Comparison of ENCODE assay signal across 29 cellular contexts in the genomic region with DNA sequence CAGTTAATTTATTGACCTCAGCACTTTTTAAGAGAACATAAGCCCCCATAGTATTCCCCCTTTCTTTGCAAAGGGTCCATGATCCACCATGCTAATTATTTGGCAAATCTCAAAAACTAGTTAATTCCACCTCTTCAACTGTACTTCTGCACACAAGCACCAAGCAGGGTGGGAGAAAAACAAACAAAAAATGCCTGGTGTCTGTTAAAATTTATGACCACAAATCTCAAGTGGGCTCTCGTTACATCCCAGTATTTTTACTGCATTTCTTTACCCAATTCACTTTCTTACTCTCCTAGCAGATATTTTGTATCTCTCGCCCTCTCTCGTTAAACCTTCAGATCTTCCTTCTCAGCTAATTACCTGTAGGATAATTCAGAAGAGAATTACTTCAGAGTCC. TPM values are rescaled to one million over a fixed set of nuclear protein-coding genes. Genes with fewer than 3 reads are reported as not detected.
"Had no signal": no experiment of that assay in that cellular context is flagged by ENCODE, and none has a peak within 500 bp of the region (broad histone marks: within the 10 kb centered on the region; RNA-seq: fewer than 3 reads in every experiment).

No MANE protein-coding gene starts in this region.

- H3K36me3 ChIP-seq: esophagus squamous epithelium, neutrophil, pancreas, prostate gland, uterus had no signal

- ATAC-seq: pancreas; stimulated activated memory B cell treated with anti-CD40 and anti-IgM and Interleukin-4, amounts not matched to agents 10 μg/mL and 1 μg/mL and 100 μg/mL, for 72 hours; stimulated activated naive CD8-positive, alpha-beta T cell treated with anti-CD3 and anti-CD28 coated beads, Interleukin-15, amount 100 ng/mL, for 72 hours had no signal

- H3K9me3 Mint-ChIP-seq: activated CD4-positive, alpha-beta memory T cell treated with anti-CD3 and anti-CD28 coated beads, Interleukin-2, amount 10 ng/mL, durations not matched to agents 7 days and 5 days; endodermal cell; type B pancreatic cell had no signal

- H3K4me1 ChIP-seq: prostate gland, uterus had no signal

- H3K27ac ChIP-seq: esophagus squamous epithelium, neutrophil, pancreas, prostate gland, uterus had no signal

- H3K4me3 Mint-ChIP-seq: activated CD4-positive, alpha-beta memory T cell treated with anti-CD3 and anti-CD28 coated beads, Interleukin-2, amount 10 ng/mL, durations not matched to agents 7 days and 5 days; activated CD4-positive, alpha-beta T cell treated with anti-CD3 and anti-CD28 coated beads, Interleukin-2, amount 10 ng/mL, durations not matched to agents 24 days and 14 days; activated T-cell treated with anti-CD3 and anti-CD28 coated beads, Interleukin-2, amount 50 U/mL, for 24 hours; dendritic cell treated with granulocyte-macrophage colony-stimulating factor and Interleukin-4, amounts not matched to agents 40 ng/mL and 50 ng/mL, for 4 days; endodermal cell; nephron progenitor cell; stimulated activated memory B cell treated with anti-CD40 and anti-IgM and Interleukin-4, amounts not matched to agents 10 μg/mL and 1 μg/mL and 100 μg/mL, for 72 hours; stimulated activated naive CD8-positive, alpha-beta T cell treated with anti-CD3 and anti-CD28 coated beads, Interleukin-15, amount 100 ng/mL, for 72 hours; type B pancreatic cell had no signal

- DNase-seq: activated CD4-positive, alpha-beta memory T cell treated with anti-CD3 and anti-CD28 coated beads, Interleukin-2, amount 10 ng/mL, durations not matched to agents 7 days and 5 days; activated CD4-positive, alpha-beta T cell treated with anti-CD3 and anti-CD28 coated beads, Interleukin-2, amount 10 ng/mL, durations not matched to agents 24 days and 14 days; activated CD4-positive, CD25-positive, alpha-beta regulatory T cell treated with anti-CD3 and anti-CD28 coated beads, Interleukin-2, amount 50 U/mL, for 72 hours; activated CD8-positive, alpha-beta memory T cell treated with anti-CD3 and anti-CD28 coated beads, Interleukin-2, amount 50 U/mL, for 48 hours; activated gamma-delta T cell; activated naive CD4-positive, alpha-beta T cell treated with anti-CD3 and anti-CD28 coated beads, Interleukin-2, amount 50 U/mL, for 16 hours; activated T-cell treated with anti-CD3 and anti-CD28 coated beads, Interleukin-2, amount 50 U/mL, for 24 hours; amniotic stem cell; central memory CD4-positive, alpha-beta T cell; endodermal cell; esophagus squamous epithelium; mammary epithelial cell; nephron progenitor cell; pancreas; retina; small intestine; stimulated activated CD4-positive, alpha-beta T cell treated with anti-CD3 and anti-CD28 coated beads, Interleukin-1b, Interleukin-23, amount 100 ng/mL, for 48 hours; stimulated activated CD4-positive, alpha-beta T cell treated with anti-CD3 and anti-CD28 coated beads, Interleukin-4, amount 100 ng/mL, for 4 hours; stimulated activated CD8-positive, alpha-beta memory T cell treated with anti-CD3 and anti-CD28 coated beads, Interleukin-4, amount 100 ng/mL, for 48 hours; stimulated activated naive CD8-positive, alpha-beta T cell treated with anti-CD3 and anti-CD28 coated beads, Interleukin-15, amount 100 ng/mL, for 72 hours; substantia nigra; uterus had no signal

- H3K9me3 ChIP-seq: esophagus squamous epithelium, neutrophil, pancreas, prostate gland, uterus had no signal

- H3K27ac Mint-ChIP-seq: activated CD4-positive, alpha-beta memory T cell treated with anti-CD3 and anti-CD28 coated beads, Interleukin-2, amount 10 ng/mL, durations not matched to agents 7 days and 5 days; activated CD4-positive, alpha-beta T cell treated with anti-CD3 and anti-CD28 coated beads, Interleukin-2, amount 10 ng/mL, durations not matched to agents 24 days and 14 days; activated T-cell treated with anti-CD3 and anti-CD28 coated beads, Interleukin-2, amount 50 U/mL, for 24 hours; dendritic cell treated with granulocyte-macrophage colony-stimulating factor and Interleukin-4, amounts not matched to agents 40 ng/mL and 50 ng/mL, for 4 days; endodermal cell; nephron progenitor cell; stimulated activated memory B cell treated with anti-CD40 and anti-IgM and Interleukin-4, amounts not matched to agents 10 μg/mL and 1 μg/mL and 100 μg/mL, for 72 hours; stimulated activated naive CD8-positive, alpha-beta T cell treated with anti-CD3 and anti-CD28 coated beads, Interleukin-15, amount 100 ng/mL, for 72 hours; type B pancreatic cell had no signal

- H3K4me3 ChIP-seq: esophagus squamous epithelium, pancreas, prostate gland, uterus had no signal

- FAIRE-seq: frontal cortex, islet of Langerhans, pancreas, small intestine had no signal

- H3K4me1 Mint-ChIP-seq: activated CD4-positive, alpha-beta memory T cell treated with anti-CD3 and anti-CD28 coated beads, Interleukin-2, amount 10 ng/mL, durations not matched to agents 7 days and 5 days; activated CD4-positive, alpha-beta T cell treated with anti-CD3 and anti-CD28 coated beads, Interleukin-2, amount 10 ng/mL, durations not matched to agents 24 days and 14 days; endodermal cell; stimulated activated memory B cell treated with anti-CD40 and anti-IgM and Interleukin-4, amounts not matched to agents 10 μg/mL and 1 μg/mL and 100 μg/mL, for 72 hours; stimulated activated naive CD8-positive, alpha-beta T cell treated with anti-CD3 and anti-CD28 coated beads, Interleukin-15, amount 100 ng/mL, for 72 hours had no signal

- H3K27me3 ChIP-seq: esophagus squamous epithelium, pancreas, uterus had no signal

RNA-seq across cellular contexts. Expression of gene ARSJ, which starts 6.1 kb away (rescaled TPM):
- total RNA-seq: activated CD4-positive, alpha-beta memory T cell treated with anti-CD3 and anti-CD28 coated beads, Interleukin-2, amount 10 ng/mL, durations not matched to agents 7 days and 5 days; activated CD4-positive, alpha-beta T cell treated with anti-CD3 and anti-CD28 coated beads, Interleukin-2, amount 10 ng/mL, durations not matched to agents 24 days and 14 days had no signal
